In genomic region chr2:12514631-12515437, GRCh38 we compare ENCODE assay signal across 13 cellular contexts.
DNase-seq lines count a peak whose midpoint lies in the region; ATAC-seq and TF ChIP-seq lines count a peak whose summit lies in the region.
"Had no signal": no experiment of that assay in that cellular context is flagged by ENCODE, and none has a peak within 500 bp of the region (broad histone marks: within the 10 kb centered on the region; RNA-seq: fewer than 3 reads in every experiment).

No MANE protein-coding gene starts in this region.

- no peaks in the 10 kb centered on the region for H3K9me3 ChIP-seq in effector memory CD4-positive, alpha-beta T cell (ENCODE audit: control insufficient read depth, low read length)
- H3K9me3 ChIP-seq in WERI-Rb-1 (ENCODE audit: severe bottlenecking) = no peaks in the 10 kb centered on the region
- H3K9me3 ChIP-seq: transverse colon had no signal

- H3K9me3 Mint-ChIP-seq in activated naive CD8-positive, alpha-beta T cell (ENCODE audit: low read depth) = peaks cover 5% of the 10 kb centered on the region
- peaks cover 4% of the 10 kb centered on the region for H3K9me3 Mint-ChIP-seq in activated naive CD8-positive, alpha-beta T cell treated with anti-CD3 and anti-CD28 coated beads for 36 hours
- H3K9me3 Mint-ChIP-seq in T-helper 2 cell treated with Interferon-gamma antibody and Interleukin-4, amounts not matched to agents 5 μg/mL and 100 μg/mL, for 36 hours = peaks cover 25% of the 10 kb centered on the region
- H3K9me3 Mint-ChIP-seq: activated B cell treated with CpG ODN at 0.5 μM for 24 hours had no signal

- H3K36me3 ChIP-seq in effector memory CD4-positive, alpha-beta T cell (ENCODE audit: control insufficient read depth, insufficient read depth, low read length) = no peaks in the 10 kb centered on the region
- H3K36me3 ChIP-seq in WERI-Rb-1 = no peaks in the 10 kb centered on the region
- H3K36me3 ChIP-seq: transverse colon had no signal

- no peak for TF ChIP-seq CTCF in WERI-Rb-1 (IDR thresholded peaks at IDR 0.05; ENCODE audit: low read depth, low read length)

- H3K4me1 ChIP-seq in effector memory CD4-positive, alpha-beta T cell (ENCODE audit: control insufficient read depth, insufficient read depth, low read length, poor library complexity, severe bottlenecking) = peaks cover 24% of the 10 kb centered on the region

- H3K27me3 ChIP-seq in effector memory CD4-positive, alpha-beta T cell (replicated peaks; ENCODE audit: control insufficient read depth, insufficient read depth, low read length, poor library complexity, severe bottlenecking) = no peaks in the 10 kb centered on the region
- no peaks in the 10 kb centered on the region for H3K27me3 ChIP-seq in WERI-Rb-1 (ENCODE audit: insufficient read depth, low read depth, severe bottlenecking)
- H3K27me3 ChIP-seq: transverse colon had no signal

- H3K27me3 Mint-ChIP-seq in activated naive CD8-positive, alpha-beta T cell = no peaks in the 10 kb centered on the region
- no peaks in the 10 kb centered on the region for H3K27me3 Mint-ChIP-seq in activated naive CD8-positive, alpha-beta T cell treated with anti-CD3 and anti-CD28 coated beads for 36 hours
- H3K27me3 Mint-ChIP-seq in T-helper 2 cell treated with Interferon-gamma antibody and Interleukin-4, amounts not matched to agents 5 μg/mL and 100 μg/mL, for 36 hours (ENCODE audit: low read depth) = no peaks in the 10 kb centered on the region

- ATAC-seq in stimulated activated naive CD8-positive, alpha-beta T cell treated with anti-CD3 and anti-CD28 coated beads, Interleukin-15, Interleukin-2, amounts not matched to agents 100 U/mL and 50 U/mL, for 24 hours = peak; percentile 95
- no peak for ATAC-seq in HG03139 (IDR thresholded peaks at IDR 0.05; ENCODE audit: unreplicated experiment)

- peak overlapping the region; percentile 39 for H3K27ac ChIP-seq in effector memory CD4-positive, alpha-beta T cell (ENCODE audit: insufficient read depth, low read length, poor library complexity, severe bottlenecking)
- no peak overlapping the region for H3K27ac ChIP-seq in WERI-Rb-1
- H3K27ac ChIP-seq: transverse colon had no signal

- DNase-seq in activated naive CD8-positive, alpha-beta T cell treated with anti-CD3 and anti-CD28 coated beads for 36 hours = no peak
- DNase-seq in T-helper 2 cell treated with Interferon-gamma antibody and Interleukin-4, amounts not matched to agents 5 μg/mL and 100 μg/mL, for 36 hours (ENCODE audit: low spot score) = peak; percentile 62
- no peak for DNase-seq in effector memory CD4-positive, alpha-beta T cell
- no peak for DNase-seq in stimulated activated naive CD8-positive, alpha-beta T cell treated with anti-CD3 and anti-CD28 coated beads, Interleukin-15, Interleukin-2, amounts not matched to agents 100 U/mL and 50 U/mL, for 24 hours
- no peak for DNase-seq in SHP77 treated with DMSO at 0.1 percent for 48 hours (lab: John Stamatoyannopoulos, UW)
- DNase-seq in WERI-Rb-1 = no peak
- DNase-seq: activated B cell treated with CpG ODN at 0.5 μM for 24 hours, Karpas-422, midbrain, NCI-H226, transverse colon had no signal

- H3K4me3 Mint-ChIP-seq in activated naive CD8-positive, alpha-beta T cell = peak overlapping the region; percentile 42
- H3K4me3 Mint-ChIP-seq in activated naive CD8-positive, alpha-beta T cell treated with anti-CD3 and anti-CD28 coated beads for 36 hours = no peak overlapping the region
- H3K4me3 Mint-ChIP-seq in T-helper 2 cell treated with Interferon-gamma antibody and Interleukin-4, amounts not matched to agents 5 μg/mL and 100 μg/mL, for 36 hours = peak overlapping the region; percentile 61
- H3K4me3 Mint-ChIP-seq: activated B cell treated with CpG ODN at 0.5 μM for 24 hours had no signal

- peak overlapping the region; percentile 58 for H3K27ac Mint-ChIP-seq in activated naive CD8-positive, alpha-beta T cell
- no peak overlapping the region for H3K27ac Mint-ChIP-seq in activated naive CD8-positive, alpha-beta T cell treated with anti-CD3 and anti-CD28 coated beads for 36 hours
- peak overlapping the region; percentile 91 for H3K27ac Mint-ChIP-seq in T-helper 2 cell treated with Interferon-gamma antibody and Interleukin-4, amounts not matched to agents 5 μg/mL and 100 μg/mL, for 36 hours
- H3K27ac Mint-ChIP-seq: activated B cell treated with CpG ODN at 0.5 μM for 24 hours had no signal

- peaks cover 5% of the 10 kb centered on the region for H3K36me3 Mint-ChIP-seq in activated naive CD8-positive, alpha-beta T cell
- peaks cover 3% of the 10 kb centered on the region for H3K36me3 Mint-ChIP-seq in activated naive CD8-positive, alpha-beta T cell treated with anti-CD3 and anti-CD28 coated beads for 36 hours
- peaks cover 32% of the 10 kb centered on the region for H3K36me3 Mint-ChIP-seq in T-helper 2 cell treated with Interferon-gamma antibody and Interleukin-4, amounts not matched to agents 5 μg/mL and 100 μg/mL, for 36 hours (ENCODE audit: low read depth)

- no peak overlapping the region for H3K4me3 ChIP-seq in effector memory CD4-positive, alpha-beta T cell (ENCODE audit: insufficient read depth, low read depth, low read length, poor library complexity, severe bottlenecking)
- H3K4me3 ChIP-seq in WERI-Rb-1 (ENCODE audit: low read depth, low read length) = no peak overlapping the region
- H3K4me3 ChIP-seq: transverse colon had no signal

- H3K4me1 Mint-ChIP-seq in activated naive CD8-positive, alpha-beta T cell (ENCODE audit: low read depth) = peaks cover 54% of the 10 kb centered on the region
- peaks cover 29% of the 10 kb centered on the region for H3K4me1 Mint-ChIP-seq in activated naive CD8-positive, alpha-beta T cell treated with anti-CD3 and anti-CD28 coated beads for 36 hours
- peaks cover 57% of the 10 kb centered on the region for H3K4me1 Mint-ChIP-seq in T-helper 2 cell treated with Interferon-gamma antibody and Interleukin-4, amounts not matched to agents 5 μg/mL and 100 μg/mL, for 36 hours (ENCODE audit: low read depth)
